In genomic region chr18:54440292-54440691, GRCh38 we compare ENCODE assay signal across 18 cellular contexts.
A peak's percentile ranks its signal among the peaks of the same experiment; 100 is the strongest.
DNase-seq lines count a peak whose midpoint lies in the region; ATAC-seq and TF ChIP-seq lines count a peak whose summit lies in the region.
"Had no signal": no experiment of that assay in that cellular context is flagged by ENCODE, and none has a peak within 500 bp of the region (broad histone marks: within the 10 kb centered on the region; RNA-seq: fewer than 3 reads in every experiment).

No MANE protein-coding gene starts in this region.

- H3K36me3 ChIP-seq in lower lobe of right lung = no peaks in the 10 kb centered on the region
- no peaks in the 10 kb centered on the region for H3K36me3 ChIP-seq in effector memory CD4-positive, alpha-beta T cell (ENCODE audit: control insufficient read depth, insufficient read depth, low read length)

- intact Hi-C loops in sciatic nerve (cut with DNase I) = no loop called here
- intact Hi-C loops in lower lobe of right lung (cut with DNase I) = no loop called here

- TF ChIP-seq CTCF in choroid plexus epithelial cell (conservative IDR thresholded peaks at IDR 0.05; ENCODE audit: low read depth, low read length) (no peak), lower lobe of right lung (IDR thresholded peaks at IDR 0.05) (no peak)

- ATAC-seq in sciatic nerve (no peak), lower lobe of right lung (no peak)
- ATAC-seq: GM12878 had no signal

- no peak overlapping the region for H3K4me3 ChIP-seq in choroid plexus epithelial cell (ENCODE audit: low read depth, low read length)
- H3K4me3 ChIP-seq in lower lobe of right lung = no peak overlapping the region
- H3K4me3 ChIP-seq in effector memory CD4-positive, alpha-beta T cell (ENCODE audit: insufficient read depth, low read depth, low read length, poor library complexity, severe bottlenecking) = no peak overlapping the region
- H3K4me3 ChIP-seq: GM12878, SK-N-MC had no signal

- no peaks in the 10 kb centered on the region for H3K9me3 ChIP-seq in lower lobe of right lung
- no peaks in the 10 kb centered on the region for H3K9me3 ChIP-seq in effector memory CD4-positive, alpha-beta T cell (ENCODE audit: control insufficient read depth, low read length)

- no peak overlapping the region for H3K27ac ChIP-seq in lower lobe of right lung
- H3K27ac ChIP-seq in effector memory CD4-positive, alpha-beta T cell (ENCODE audit: insufficient read depth, low read length, poor library complexity, severe bottlenecking) = no peak overlapping the region
- H3K27ac ChIP-seq: 22Rv1, SK-N-MC had no signal

- no peaks in the 10 kb centered on the region for H3K4me1 ChIP-seq in lower lobe of right lung
- no peaks in the 10 kb centered on the region for H3K4me1 ChIP-seq in effector memory CD4-positive, alpha-beta T cell (ENCODE audit: control insufficient read depth, insufficient read depth, low read length, poor library complexity, severe bottlenecking)

- DNase-seq in DMS 273 (lab: John Stamatoyannopoulos, UW; ENCODE audit: unreplicated experiment) (peak; percentile 4), DMS 273 treated with DMSO at 0.1 percent for 48 hours (lab: John Stamatoyannopoulos, UW) (no peak), choroid plexus epithelial cell (ENCODE audit: low read depth) (peak; percentile 26), left kidney (ENCODE audit: low read depth, low spot score) (peak; percentile 18), sciatic nerve (ENCODE audit: low spot score) (no peak), GM19240 (ENCODE audit: insufficient read length, low spot score) (no peak), lower lobe of right lung (no peak)
- no peak for DNase-seq in effector memory CD4-positive, alpha-beta T cell
- DNase-seq: AML-193, EL, NCI-H1092 treated with DMSO at 0.1 percent for 48 hours, NCI-H146, NCI-H2029 treated with DMSO at 0.1 percent for 48 hours, NCI-H2171, Right ventricle myocardium superior had no signal

- no peaks in the 10 kb centered on the region for H3K27me3 ChIP-seq in lower lobe of right lung (ENCODE audit: low read depth)
- no peaks in the 10 kb centered on the region for H3K27me3 ChIP-seq in effector memory CD4-positive, alpha-beta T cell (replicated peaks; ENCODE audit: control insufficient read depth, insufficient read depth, low read length, poor library complexity, severe bottlenecking)

Comparison
In these comparisons a context has a peak if more than half of its experiments do, and no peak if none do; other contexts are left out.
1. DNase-seq: peak in DMS 273 (single experiment), choroid plexus epithelial cell (single experiment) and left kidney (single experiment); none in DMS 273 treated with DMSO at 0.1 percent for 48 hours (single experiment), sciatic nerve (single experiment), GM19240 (single experiment), lower lobe of right lung (single experiment) and effector memory CD4-positive, alpha-beta T cell (0 of 3).